ENCODE assay signal across 16 cellular contexts in the genomic region with DNA sequence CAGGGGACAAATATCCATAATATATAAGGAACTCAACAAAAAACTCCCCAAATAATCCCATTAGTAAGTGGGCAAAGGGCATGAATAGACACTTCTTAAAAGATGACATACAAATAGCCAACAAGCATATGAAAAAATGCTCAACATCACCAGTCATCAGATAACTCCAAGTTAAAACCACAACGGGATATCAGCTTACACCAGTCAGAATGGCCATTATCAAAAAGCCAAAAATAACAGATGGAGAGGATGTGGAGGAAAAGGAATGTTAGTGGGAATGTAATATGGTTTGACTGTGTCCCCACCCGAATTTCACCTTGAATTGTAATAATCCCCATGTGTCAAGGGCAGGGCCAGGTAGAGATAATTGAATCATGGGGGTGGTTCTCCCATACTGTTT.
A peak's percentile ranks its signal among the peaks of the same experiment; 100 is the strongest.
DNase-seq lines count a peak whose midpoint lies in the region; ATAC-seq and TF ChIP-seq lines count a peak whose summit lies in the region.
"Had no signal": no experiment of that assay in that cellular context is flagged by ENCODE, and none has a peak within 500 bp of the region (broad histone marks: within the 10 kb centered on the region; RNA-seq: fewer than 3 reads in every experiment).

No MANE protein-coding gene starts in this region.

- POLR2A ChIA-PET in BJ (lab: Charles Lee), result no interaction called here

- DNase-seq in BJ (ENCODE audit: low read depth) (peak; percentile 5), LHCN-M2 (ENCODE audit: low read depth) (peak; percentile 77), adipocyte (ENCODE audit: low read depth) (peak; percentile 57), fibroblast of pulmonary artery (ENCODE audit: low read depth) (peak; percentile 49), HUDEP-2 (lab: John Stamatoyannopoulos, UW; ENCODE audit: unreplicated experiment in 76 of 76) (no peak)
- DNase-seq in effector CD8-positive, alpha-beta T cell (lab: John Stamatoyannopoulos, UW), result no peak
- DNase-seq: amygdala, COR-L47, dermis blood vessel endothelial cell, H7, hippocampal formation, NCI-H1930, NCI-H526 had no signal

- H3K4me1 ChIP-seq in adipocyte (ENCODE audit: control insufficient read depth, insufficient read depth, low read length), result no peaks in the 10 kb centered on the region
- H3K4me1 ChIP-seq: right atrium auricular region had no signal

- CTCF ChIA-PET in BJ (lab: Yijun Ruan, JAX), result no interaction called here

- H3K4me3 ChIP-seq in BJ (ENCODE audit: low read depth, low read length) (no peak overlapping the region), adipocyte (ENCODE audit: low read length) (no peak overlapping the region), fibroblast of pulmonary artery (replicated peaks; ENCODE audit: low read depth, low read length) (no peak overlapping the region)
- H3K4me3 ChIP-seq: right atrium auricular region had no signal

- H3K9me3 ChIP-seq in adipocyte (ENCODE audit: control insufficient read depth, low read length), result no peaks in the 10 kb centered on the region
- H3K9me3 ChIP-seq: right atrium auricular region had no signal

- H3K27me3 ChIP-seq in BJ (ENCODE audit: control insufficient read depth, insufficient read depth, low read length), result no peaks in the 10 kb centered on the region
- H3K27me3 ChIP-seq in adipocyte (replicated peaks; ENCODE audit: control insufficient read depth, insufficient read depth, low read length), result no peaks in the 10 kb centered on the region
- H3K27me3 ChIP-seq: right atrium auricular region had no signal

- H3K9ac ChIP-seq in adipocyte (ENCODE audit: low read length), result no peak overlapping the region

- ATAC-seq in HG03442 (IDR thresholded peaks at IDR 0.05; ENCODE audit: unreplicated experiment), result no peak
- ATAC-seq in GM18861 (IDR thresholded peaks at IDR 0.05; ENCODE audit: unreplicated experiment), result no peak

- TF ChIP-seq CTCF in BJ (IDR thresholded peaks at IDR 0.05; ENCODE audit: insufficient read depth, low read depth, low read length) (no peak), fibroblast of pulmonary artery (IDR thresholded peaks at IDR 0.05; ENCODE audit: low read length, missing control alignments) (no peak)

- H3K36me3 ChIP-seq in BJ (ENCODE audit: control insufficient read depth, insufficient read depth, low read length) (no peaks in the 10 kb centered on the region), adipocyte (ENCODE audit: control insufficient read depth, insufficient read depth, low read length, severe bottlenecking) (no peaks in the 10 kb centered on the region)
- H3K36me3 ChIP-seq: right atrium auricular region had no signal

Comparison
In these comparisons a context has a peak if more than half of its experiments do, and no peak if none do; other contexts are left out.
1. DNase-seq: peak in BJ (single experiment), LHCN-M2 (single experiment), adipocyte (single experiment) and fibroblast of pulmonary artery (single experiment); none in HUDEP-2 (0 of 76) and effector CD8-positive, alpha-beta T cell (single experiment).